In the genomic region with DNA sequence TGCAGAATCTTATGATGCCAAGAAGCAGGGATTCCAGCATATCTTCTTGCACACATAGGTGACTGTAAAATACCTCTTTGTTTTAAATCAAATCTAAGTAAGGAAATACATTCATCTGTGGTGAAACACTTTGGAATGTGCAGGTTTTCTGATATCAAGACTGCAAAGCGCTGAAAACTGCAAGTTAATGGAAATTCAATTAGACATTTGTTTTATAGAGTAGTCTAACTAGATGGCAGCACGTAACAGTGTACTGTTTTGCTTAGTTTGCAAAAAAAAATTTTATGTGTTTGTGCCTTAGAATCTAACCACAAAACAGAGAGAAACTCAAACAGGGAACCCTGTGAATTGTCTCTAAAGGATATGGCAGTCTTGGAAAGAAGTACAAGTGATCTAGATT, we compare ENCODE assay signal across 17 cellular contexts.
DNase-seq lines count a peak whose midpoint lies in the region; ATAC-seq and TF ChIP-seq lines count a peak whose summit lies in the region.
"Had no signal": no experiment of that assay in that cellular context is flagged by ENCODE, and none has a peak within 500 bp of the region (broad histone marks: within the 10 kb centered on the region; RNA-seq: fewer than 3 reads in every experiment).

No MANE protein-coding gene starts in this region.

- no peaks in the 10 kb centered on the region for H3K4me1 ChIP-seq in RWPE2 (ENCODE audit: insufficient read depth, poor library complexity, severe bottlenecking)
- no peaks in the 10 kb centered on the region for H3K4me1 ChIP-seq in Karpas-422 (ENCODE audit: low read length)

- no peaks in the 10 kb centered on the region for H3K36me3 ChIP-seq in RWPE2 (ENCODE audit: low read depth)
- H3K36me3 ChIP-seq in Karpas-422 (ENCODE audit: insufficient read depth, low read length): no peaks in the 10 kb centered on the region
- H3K36me3 ChIP-seq: thoracic aorta had no signal

- H3K9ac ChIP-seq in Karpas-422 (ENCODE audit: low read length): no peak overlapping the region

- H3K4me2 ChIP-seq in Karpas-422 (ENCODE audit: low read depth, low read length, poor library complexity, severe bottlenecking): no peak overlapping the region

- no peaks in the 10 kb centered on the region for H3K79me2 ChIP-seq in Karpas-422 (ENCODE audit: low read length)

- no peak overlapping the region for H3K4me3 ChIP-seq in RWPE2 (ENCODE audit: severe bottlenecking)
- no peak overlapping the region for H3K4me3 ChIP-seq in Karpas-422 (ENCODE audit: low read length)
- H3K4me3 ChIP-seq: thoracic aorta had no signal

- H3K27me3 ChIP-seq in RWPE2 (ENCODE audit: insufficient read depth, poor library complexity, severe bottlenecking) (no peaks in the 10 kb centered on the region), Karpas-422 (ENCODE audit: low read length) (no peaks in the 10 kb centered on the region)

- no peak overlapping the region for H2AFZ ChIP-seq in Karpas-422 (ENCODE audit: low read length)

- ATAC-seq in RWPE2 (ENCODE audit: low read depth) (peak; percentile 31; the same call in 2 of the 3 replicates), HG03196 (IDR thresholded peaks at IDR 0.05; ENCODE audit: unreplicated experiment) (no peak)
- ATAC-seq: activated CD8-positive, alpha-beta memory T cell treated with anti-CD3 and anti-CD28 coated beads, Interleukin-2, amount 10 ng/mL, durations not matched to agents 7 days and 5 days; T-cell had no signal

- peak; percentile 43 for TF ChIP-seq CTCF in RWPE2 (IDR thresholded peaks at IDR 0.05; ENCODE audit: poor library complexity, severe bottlenecking)

- H3K27ac ChIP-seq in RWPE2 (ENCODE audit: poor library complexity, severe bottlenecking): no peak overlapping the region
- H3K27ac ChIP-seq in Karpas-422 (ENCODE audit: low read length): no peak overlapping the region
- H3K27ac ChIP-seq: thoracic aorta had no signal

- no peaks in the 10 kb centered on the region for H3K9me2 ChIP-seq in Karpas-422 (replicated peaks; ENCODE audit: insufficient read depth, low read length)

- DNase-seq in EH (ENCODE audit: low read depth) (peak; percentile 47), RWPE2 (ENCODE audit: low spot score) (no peak), dedifferentiated amniotic fluid mesenchymal stem cell (ENCODE audit: extremely low spot score) (peak; percentile 27), renal cortical epithelial cell (ENCODE audit: low read depth) (peak; percentile 45), Karpas-422 (no peak)
- DNase-seq in activated CD4-positive, alpha-beta T cell treated with anti-CD3 and anti-CD28 coated beads for 1 hour: no peak
- DNase-seq in stimulated activated CD4-positive, alpha-beta T cell treated with anti-CD3 and anti-CD28 coated beads, Interleukin-15, amount 100 ng/mL, for 24 hours: no peak
- DNase-seq: activated CD8-positive, alpha-beta memory T cell treated with anti-CD3 and anti-CD28 coated beads, Interleukin-2, amount 10 ng/mL, durations not matched to agents 7 days and 5 days; DMS53; NCI-H2029 treated with DMSO at 0.1 percent for 48 hours; NCI-H526 treated with DMSO at 0.1 percent for 48 hours; nephron progenitor cell; stimulated activated CD4-positive, alpha-beta T cell treated with anti-CD3 and anti-CD28 coated beads, Interleukin-2, amount 100 ng/mL, for 48 hours; stimulated activated CD8-positive, alpha-beta memory T cell treated with anti-CD3 and anti-CD28 coated beads, Interleukin-4, amount 100 ng/mL, for 48 hours; T-cell had no signal

- no peaks in the 10 kb centered on the region for H3K9me3 ChIP-seq in RWPE2 (ENCODE audit: severe bottlenecking)
- H3K9me3 ChIP-seq in Karpas-422 (ENCODE audit: low read length): no peaks in the 10 kb centered on the region
- H3K9me3 ChIP-seq: thoracic aorta had no signal

- H4K20me1 ChIP-seq in Karpas-422 (ENCODE audit: insufficient read depth, low read depth, low read length): no peaks in the 10 kb centered on the region

Comparison
In these comparisons a context has a peak if more than half of its experiments do, and no peak if none do; other contexts are left out.
1. DNase-seq: peak in EH (single experiment), dedifferentiated amniotic fluid mesenchymal stem cell (single experiment) and renal cortical epithelial cell (single experiment); none in RWPE2 (single experiment), activated CD4-positive, alpha-beta T cell treated with anti-CD3 and anti-CD28 coated beads for 1 hour (single experiment), Karpas-422 (single experiment) and stimulated activated CD4-positive, alpha-beta T cell treated with anti-CD3 and anti-CD28 coated beads, Interleukin-15, amount 100 ng/mL, for 24 hours (single experiment).